2 cellular contexts compared by ENCODE assay signal in the genomic region with DNA sequence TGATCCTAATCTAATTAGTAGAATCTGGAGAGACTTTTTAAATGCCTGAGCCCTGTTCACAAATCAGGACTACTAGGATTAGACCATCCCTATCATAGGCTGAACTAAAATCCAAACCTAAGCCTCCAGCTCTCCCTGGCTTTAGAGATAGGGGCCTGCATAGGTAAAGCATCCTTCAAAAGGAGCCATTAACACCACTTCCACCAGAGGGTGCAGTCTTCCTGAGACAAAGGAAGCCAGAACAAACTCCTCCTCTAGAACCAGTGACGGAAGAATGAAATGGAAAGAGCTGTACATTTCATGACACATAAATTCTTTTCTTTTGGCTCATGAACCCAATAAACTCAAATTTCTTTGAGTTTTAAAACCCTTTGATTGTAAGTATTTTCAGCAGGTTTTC.
TF ChIP-seq lines count a peak whose summit lies in the region.

No MANE protein-coding gene starts in this region.

TF ChIP-seq in IMR-90, 13 proteins besides CTCF, POLR2A, EP300 and RAD21:
- TF ChIP-seq BHLHE40 (IDR thresholded peaks at IDR 0.05; ENCODE audit: low read depth, low read length) (no peak), FOS (IDR thresholded peaks at IDR 0.05; ENCODE audit: low read depth, low read length) (no peak)

TF ChIP-seq in H1, 55 proteins besides CTCF, POLR2A, EP300 and RAD21:
- TF ChIP-seq SP1 (IDR thresholded peaks at IDR 0.05; ENCODE audit: low read depth, low read length) (no peak), E2F6 (IDR thresholded peaks at IDR 0.05) (no peak), SRF (IDR thresholded peaks at IDR 0.05; ENCODE audit: low read depth, low read length) (no peak), TBP (IDR thresholded peaks at IDR 0.05; ENCODE audit: low read depth, low read length) (no peak), POLR2AphosphoS5 (IDR thresholded peaks at IDR 0.05; ENCODE audit: low read depth, low read length) (no peak), RXRA (IDR thresholded peaks at IDR 0.05; ENCODE audit: insufficient read depth, low read depth, low read length) (no peak), CEBPB (IDR thresholded peaks at IDR 0.05; ENCODE audit: low read depth, low read length) (no peak), ZNF274 (IDR thresholded peaks at IDR 0.05; ENCODE audit: borderline replicate concordance, extremely low read depth, low read length) (no peak), CBX8 (IDR thresholded peaks at IDR 0.05; ENCODE audit: borderline replicate concordance, low read depth, low read length) (no peak), EGR1 (IDR thresholded peaks at IDR 0.05; ENCODE audit: borderline replicate concordance, low read depth, low read length) (no peak), CREB1 (IDR thresholded peaks at IDR 0.05) (no peak), SP4 (IDR thresholded peaks at IDR 0.05; ENCODE audit: low read length) (no peak)
